ENCODE assay signal across 13 cellular contexts in the genomic region with DNA sequence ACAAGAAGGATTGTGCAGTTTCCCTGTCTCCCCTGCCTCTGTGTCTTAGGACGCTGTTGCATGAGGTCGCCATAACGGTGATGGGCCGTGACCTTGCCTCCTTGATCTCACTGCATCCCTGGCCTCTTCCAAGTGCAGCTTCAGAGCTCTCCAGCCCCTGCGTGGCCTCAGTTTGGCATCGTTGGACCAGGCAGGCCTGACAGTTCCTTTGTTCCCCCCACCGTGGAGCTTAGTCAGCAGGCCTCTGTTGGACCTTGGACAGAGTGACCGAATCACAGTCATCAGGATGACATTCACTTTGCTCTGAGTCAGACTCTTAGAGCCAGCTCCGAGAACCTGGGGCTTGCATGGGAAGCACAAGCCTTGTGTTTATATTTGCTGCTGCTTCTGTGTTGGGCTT.
DNase-seq lines count a peak whose midpoint lies in the region; ATAC-seq and TF ChIP-seq lines count a peak whose summit lies in the region.
"Had no signal": no experiment of that assay in that cellular context is flagged by ENCODE, and none has a peak within 500 bp of the region (broad histone marks: within the 10 kb centered on the region; RNA-seq: fewer than 3 reads in every experiment).

No MANE protein-coding gene starts in this region.

- in situ Hi-C loops in brain microvascular endothelial cell (cut with HindIII; ENCODE audit: low pct_ligation_motif_present, low sequenced_read_pairs) = no loop called here

- POLR2A ChIA-PET in AG04449 (lab: Yijun Ruan, JAX) = no interaction called here

- H3K27me3 ChIP-seq in brain microvascular endothelial cell (replicated peaks) = peaks cover 4% of the 10 kb centered on the region

- ATAC-seq in left lobe of liver (peak; percentile 55), HG02678 (IDR thresholded peaks at IDR 0.05; ENCODE audit: unreplicated experiment) (no peak), GM21423 (IDR thresholded peaks at IDR 0.05; ENCODE audit: unreplicated experiment) (no peak)

- H3K36me3 ChIP-seq in brain microvascular endothelial cell (replicated peaks) = no peaks in the 10 kb centered on the region

- H3K4me3 ChIP-seq in AG04449 (ENCODE audit: low read depth, low read length) = no peak overlapping the region
- no peak overlapping the region for H3K4me3 ChIP-seq in brain microvascular endothelial cell (ENCODE audit: low read depth, low read length)

- DNase-seq in AG04449 (ENCODE audit: low read depth, low spot score) (peak; percentile 24), HT-29 (ENCODE audit: low spot score) (peak; percentile 20), brain microvascular endothelial cell (peak; percentile 70), left lobe of liver (ENCODE audit: low spot score) (no peak), HUDEP-2 (lab: John Stamatoyannopoulos, UW; ENCODE audit: unreplicated experiment in 76 of 76) (no peak)
- DNase-seq in stimulated activated naive CD4-positive, alpha-beta T cell treated with Interleukin-2 at 50 U/mL for 16 hours (lab: John Stamatoyannopoulos, UW) = no peak
- DNase-seq: GDM1; MV-4-11; NCI-H526; nephron progenitor cell; stimulated activated naive CD4-positive, alpha-beta T cell had no signal

- no peak overlapping the region for H3K27ac ChIP-seq in brain microvascular endothelial cell

- TF ChIP-seq CTCF in AG04449 (IDR thresholded peaks at IDR 0.05; ENCODE audit: insufficient read depth, low read length, missing control alignments) = no peak
- no peak for TF ChIP-seq CTCF in brain microvascular endothelial cell (IDR thresholded peaks at IDR 0.05; ENCODE audit: low read depth, low read length, missing control alignments)

- CTCF ChIA-PET in AG04449 (lab: Yijun Ruan, JAX) = no interaction called here

Comparison
In these comparisons a context has a peak if more than half of its experiments do, and no peak if none do; other contexts are left out.
1. DNase-seq: peak in AG04449 (single experiment), HT-29 (single experiment) and brain microvascular endothelial cell (single experiment); none in left lobe of liver (single experiment), stimulated activated naive CD4-positive, alpha-beta T cell treated with Interleukin-2 at 50 U/mL for 16 hours (single experiment) and HUDEP-2 (0 of 76).